25 cellular contexts compared by ENCODE assay signal in genomic region chr1:183366116-183366515, GRCh38.
"Had no signal": no experiment of that assay in that cellular context is flagged by ENCODE, and none has a peak within 500 bp of the region (broad histone marks: within the 10 kb centered on the region; RNA-seq: fewer than 3 reads in every experiment).

No MANE protein-coding gene starts in this region.

- H3K27ac ChIP-seq: stomach, suprapubic skin, testis, thoracic aorta, thyroid gland, tibial artery, tibial nerve, transverse colon, upper lobe of left lung, upper lobe of right lung, uterus, vagina had no signal

- DNase-seq: stimulated activated CD4-positive, alpha-beta T cell treated with anti-CD3 and anti-CD28 coated beads, Interleukin-2, amount 100 ng/mL, for 48 hours; stimulated activated CD4-positive, alpha-beta T cell treated with anti-CD3 and anti-CD28 coated beads, Interleukin-4, amount 100 ng/mL, for 1 hour; stimulated activated CD4-positive, alpha-beta T cell treated with anti-CD3 and anti-CD28 coated beads, Interleukin-4, amount 100 ng/mL, for 24 hours; stimulated activated CD4-positive, alpha-beta T cell treated with anti-CD3 and anti-CD28 coated beads, Interleukin-4, amount 100 ng/mL, for 4 hours; stimulated activated CD8-positive, alpha-beta memory T cell treated with anti-CD3 and anti-CD28 coated beads, Interleukin-4, amount 100 ng/mL, for 48 hours; stimulated activated naive B cell treated with anti-CD40 and anti-IgM and Interleukin-4, amounts not matched to agents 10 μg/mL and 1 μg/mL and 100 μg/mL, for 72 hours; stimulated activated naive CD4-positive, alpha-beta T cell; stimulated activated naive CD4-positive, alpha-beta T cell treated with Interleukin-2 at 50 U/mL for 16 hours; stimulated activated naive CD8-positive, alpha-beta T cell treated with anti-CD3 and anti-CD28 coated beads, Interleukin-15, amount 100 ng/mL, for 72 hours; stimulated activated naive CD8-positive, alpha-beta T cell treated with anti-CD3 and anti-CD28 coated beads, Interleukin-15, Interleukin-2, amounts not matched to agents 100 U/mL and 50 U/mL, for 24 hours; stomach; testis; tibial artery; transverse colon; trophoblast cell; upper lobe of left lung; upper lobe of right lung; uterus had no signal

- H3K4me1 ChIP-seq: stomach, suprapubic skin, testis, tibial artery, tibial nerve, upper lobe of right lung, uterus, vagina had no signal

- ATAC-seq: stimulated activated effector memory CD8-positive, alpha-beta T cell treated with anti-CD3 and anti-CD28 coated beads, Interleukin-12 subunit alpha, Interleukin-12 subunit beta, amount 100 ng/mL, for 72 hours; stimulated activated memory B cell treated with anti-CD40 and anti-IgM and Interleukin-4, amounts not matched to agents 10 μg/mL and 1 μg/mL and 100 μg/mL, for 72 hours; stimulated activated naive B cell treated with anti-CD40 and anti-IgM and Interleukin-4, amounts not matched to agents 10 μg/mL and 1 μg/mL and 100 μg/mL, for 72 hours; stimulated activated naive CD8-positive, alpha-beta T cell treated with anti-CD3 and anti-CD28 coated beads, Interleukin-15, amount 100 ng/mL, for 72 hours; stimulated activated naive CD8-positive, alpha-beta T cell treated with anti-CD3 and anti-CD28 coated beads, Interleukin-15, Interleukin-2, amounts not matched to agents 100 U/mL and 50 U/mL, for 24 hours; upper lobe of right lung had no signal

- H3K36me3 ChIP-seq: stomach, suprapubic skin, thoracic aorta, thyroid gland, tibial artery, tibial nerve, transverse colon, upper lobe of left lung, upper lobe of right lung, uterus, vagina had no signal

- H3K27me3 ChIP-seq: testis, thyroid gland, tibial artery, tibial nerve, transverse colon, upper lobe of left lung, uterus, vagina had no signal

- H3K9me3 ChIP-seq: stomach, suprapubic skin, testis, thoracic aorta, thyroid gland, tibial artery, tibial nerve, transverse colon, upper lobe of left lung, upper lobe of right lung, uterus, vagina had no signal

- H3K4me3 ChIP-seq: stomach, suprapubic skin, testis, thoracic aorta, thyroid gland, tibial artery, tibial nerve, transverse colon, upper lobe of left lung, upper lobe of right lung, uterus, vagina had no signal
